In the genomic region with DNA sequence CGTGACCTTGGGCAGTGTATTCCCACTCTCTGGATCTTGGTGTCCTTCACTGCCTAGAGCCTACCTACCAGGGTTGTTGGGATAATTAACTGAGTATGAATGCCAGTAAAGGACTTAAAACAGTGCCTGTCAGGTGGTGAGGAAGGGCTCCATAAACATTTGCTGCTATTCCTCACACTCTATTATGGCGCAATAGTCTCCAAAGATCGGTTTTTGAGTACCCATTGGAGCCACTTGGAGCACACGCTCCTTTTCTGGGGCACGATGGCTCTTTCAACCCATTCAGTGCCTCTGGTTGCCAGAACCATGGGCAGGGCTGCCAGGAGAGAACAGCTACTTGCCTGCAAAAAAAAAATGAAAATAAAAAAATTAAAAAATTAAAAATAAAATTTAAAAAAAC, we compare ENCODE assay signal across 8 cellular contexts.
"Had no signal": no experiment of that assay in that cellular context is flagged by ENCODE, and none has a peak within 500 bp of the region (broad histone marks: within the 10 kb centered on the region; RNA-seq: fewer than 3 reads in every experiment).

No MANE protein-coding gene starts in this region.

- H3K4me3 ChIP-seq: GM12878 had no signal

- DNase-seq: GDM1, GF-D8 had no signal

- FAIRE-seq: G401.6, GM12878, GM12891, GM12892, GM18507, GM19239 had no signal

- ATAC-seq: GM12878 had no signal
